ENCODE assay signal across 16 cellular contexts in the genomic region with DNA sequence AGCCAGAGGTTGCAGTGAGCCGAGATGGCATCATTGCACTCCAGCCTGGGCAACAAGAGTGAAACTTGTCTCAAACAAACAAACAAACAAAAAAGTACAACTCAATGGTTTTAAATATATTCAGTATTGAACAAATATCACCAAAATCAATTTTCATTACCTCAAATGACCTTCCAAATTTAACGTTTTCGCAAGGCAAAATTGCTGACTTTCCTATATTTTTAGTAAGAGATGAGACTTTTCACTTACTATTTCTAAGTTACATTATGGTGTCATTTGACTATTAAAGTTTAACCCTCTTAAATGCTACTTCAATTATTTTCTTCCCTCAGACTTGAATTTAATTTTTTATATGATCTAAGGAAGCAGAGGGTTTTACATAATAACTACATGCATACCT. TPM values are rescaled to one million over a fixed set of nuclear protein-coding genes. Genes with fewer than 3 reads are reported as not detected.
DNase-seq lines count a peak whose midpoint lies in the region; ATAC-seq and TF ChIP-seq lines count a peak whose summit lies in the region.
"Had no signal": no experiment of that assay in that cellular context is flagged by ENCODE, and none has a peak within 500 bp of the region (broad histone marks: within the 10 kb centered on the region; RNA-seq: fewer than 3 reads in every experiment).

No MANE protein-coding gene starts in this region.

- no peaks in the 10 kb centered on the region for H3K27me3 ChIP-seq in left ventricle myocardium inferior (ENCODE audit: low read depth)
- H3K27me3 ChIP-seq in sigmoid colon, result no peaks in the 10 kb centered on the region
- H3K27me3 ChIP-seq: BLaER1 had no signal

- H3K27me3 Mint-ChIP-seq in osteocyte (ENCODE audit: unreplicated experiment) (no peaks in the 10 kb centered on the region), glutamatergic neuron (ENCODE audit: unreplicated experiment) (peaks cover 1% of the 10 kb centered on the region)

- TF ChIP-seq CTCF in left ventricle myocardium inferior (IDR thresholded peaks at IDR 0.05; ENCODE audit: borderline replicate concordance) (no peak), sigmoid colon (IDR thresholded peaks at IDR 0.05) (no peak), osteocyte (IDR thresholded peaks at IDR 0.05) (no peak), glutamatergic neuron (IDR thresholded peaks at IDR 0.05; ENCODE audit: partially characterized antibody, unreplicated experiment) (no peak)

- H3K4me1 Mint-ChIP-seq in osteocyte (ENCODE audit: unreplicated experiment) (peaks cover 23% of the 10 kb centered on the region), glutamatergic neuron (ENCODE audit: low read depth, unreplicated experiment) (no peaks in the 10 kb centered on the region)

- H3K4me3 ChIP-seq in left ventricle myocardium inferior (no peak overlapping the region), sigmoid colon (no peak overlapping the region)
- H3K4me3 ChIP-seq: BLaER1 had no signal

- intact Hi-C loops in left ventricle myocardium inferior (cut with micrococcal nuclease) (no loop called here), cardiac septum (cut with DNase I) (no loop called here), sigmoid colon (cut with DNase I) (no loop called here)

- no peaks in the 10 kb centered on the region for H3K9me3 Mint-ChIP-seq in osteocyte (ENCODE audit: unreplicated experiment)
- H3K9me3 Mint-ChIP-seq in glutamatergic neuron (ENCODE audit: unreplicated experiment), result no peaks in the 10 kb centered on the region
- H3K9me3 Mint-ChIP-seq: CD4-positive, alpha-beta memory T cell; HFFc6 had no signal

- H3K36me3 Mint-ChIP-seq in osteocyte (ENCODE audit: unreplicated experiment) (no peaks in the 10 kb centered on the region), glutamatergic neuron (ENCODE audit: unreplicated experiment) (no peaks in the 10 kb centered on the region)
- H3K36me3 Mint-ChIP-seq: CD14-positive monocyte; CD4-positive, alpha-beta memory T cell had no signal

- peak overlapping the region; percentile 51 for H3K27ac ChIP-seq in left ventricle myocardium inferior (replicated peaks)
- H3K27ac ChIP-seq in cingulate gyrus (ENCODE audit: low read depth, low read length), result peak overlapping the region; percentile 21
- peak overlapping the region in 3 of 4 donors; percentile 15 to 48 (median 45) for H3K27ac ChIP-seq in sigmoid colon
- H3K27ac ChIP-seq: 22Rv1, BLaER1 had no signal

- H3K27ac Mint-ChIP-seq in osteocyte (ENCODE audit: unreplicated experiment), result no peak overlapping the region
- no peak overlapping the region for H3K27ac Mint-ChIP-seq in glutamatergic neuron (ENCODE audit: unreplicated experiment)
- H3K27ac Mint-ChIP-seq: CD4-positive, alpha-beta memory T cell; HFFc6 had no signal

- no peak for TF ChIP-seq POLR2A in sigmoid colon (IDR thresholded peaks at IDR 0.05)

- no peak for ATAC-seq in HG02884 (IDR thresholded peaks at IDR 0.05; ENCODE audit: unreplicated experiment)
- ATAC-seq: HCT116 had no signal

- WGBS in sigmoid colon, 2 donors, result 90 to 92% methylated on average over 3 of the region's 3 CpGs

- no peaks in the 10 kb centered on the region for H3K9me3 ChIP-seq in left ventricle myocardium inferior (replicated peaks)
- no peaks in the 10 kb centered on the region for H3K9me3 ChIP-seq in sigmoid colon
- H3K9me3 ChIP-seq: BLaER1 had no signal

- H3K4me1 ChIP-seq in left ventricle myocardium inferior (peaks cover 28% of the 10 kb centered on the region), sigmoid colon (peaks cover 0 to 29% (median 13%) of the 10 kb centered on the region in 4 donors)

- no peaks in the 10 kb centered on the region for H3K36me3 ChIP-seq in left ventricle myocardium inferior
- no peaks in the 10 kb centered on the region for H3K36me3 ChIP-seq in sigmoid colon
- H3K36me3 ChIP-seq: BLaER1 had no signal

- no peak for TF ChIP-seq EP300 in sigmoid colon (IDR thresholded peaks at IDR 0.05)

- DNase-seq in left ventricle myocardium inferior, result no peak
- no peak for DNase-seq in cardiac septum (ENCODE audit: low spot score)
- DNase-seq in sigmoid colon, result no peak
- DNase-seq in osteocyte (ENCODE audit: extremely low spot score, unreplicated experiment), result no peak
- DNase-seq in glutamatergic neuron, result no peak
- DNase-seq: CD4-positive, alpha-beta memory T cell; GDM1; GOT3; H7; HFFc6 had no signal

- H3K4me3 Mint-ChIP-seq in osteocyte (ENCODE audit: unreplicated experiment), result no peak overlapping the region
- H3K4me3 Mint-ChIP-seq in glutamatergic neuron (ENCODE audit: unreplicated experiment), result no peak overlapping the region
- H3K4me3 Mint-ChIP-seq: CD4-positive, alpha-beta memory T cell; HFFc6 had no signal

RNA-seq across cellular contexts. Expression of a gene that starts 23.0 kb away (rescaled TPM):
- 9.3 TPM for total RNA-seq in left ventricle myocardium inferior
- 11.0 TPM for total RNA-seq in cardiac septum
- 10 to 100 TPM; 12.1 to 19.4 (median 16.5) TPM for total RNA-seq in sigmoid colon
- polyA plus RNA-seq in sigmoid colon, result 1 to 10 TPM; 4.4 to 9.6 (median 5.4) TPM
- 20.1 and 20.2 TPM in 2 replicates for total RNA-seq in osteocyte
- 15.0 TPM for total RNA-seq in glutamatergic neuron (ENCODE audit: unreplicated experiment)

RNA-seq across cellular contexts. Expression of a gene that starts 44.4 kb away (rescaled TPM):
- total RNA-seq in left ventricle myocardium inferior (9.3 TPM), cardiac septum (12.5 TPM), sigmoid colon (10 to 100 TPM; 11.1 to 18.0 (median 15.0) TPM), osteocyte (18.3 and 18.4 TPM in 2 replicates), glutamatergic neuron (ENCODE audit: unreplicated experiment) (19.6 TPM)
- polyA plus RNA-seq in sigmoid colon, result 10 to 100 TPM; 10.6 to 13.7 (median 12.0) TPM

RNA-seq across cellular contexts. Expression of a gene that starts 44.6 kb away (rescaled TPM):
- total RNA-seq in left ventricle myocardium inferior (3.5 TPM), cardiac septum (5.5 TPM), sigmoid colon (10 to 100 TPM in 1 of 4 donors, 1 to 10 TPM in 3; 4.3 to 11.7 (median 7.4) TPM), osteocyte (11.1 and 11.5 TPM in 2 replicates), glutamatergic neuron (ENCODE audit: unreplicated experiment) (9.0 TPM)
- polyA plus RNA-seq in sigmoid colon, result 1 to 10 TPM in 1 of 3 donors, under 1 TPM in 2; 0.60 to 5.2 (median 0.92) TPM
